8 cellular contexts compared by ENCODE assay signal in genomic region chrX:49309401-49309981, GRCh38. TPM values are rescaled to one million over a fixed set of nuclear protein-coding genes. Genes with fewer than 3 reads are reported as not detected.
DNase-seq lines count a peak whose midpoint lies in the region; ATAC-seq and TF ChIP-seq lines count a peak whose summit lies in the region.

No MANE protein-coding gene starts in this region.

- peak overlapping the region; percentile 70 for H3K4me3 Mint-ChIP-seq in activated CD4-positive, alpha-beta T cell treated with anti-CD3 and anti-CD28 coated beads for 36 hours

- H3K27ac ChIP-seq in brain microvascular endothelial cell (no peak overlapping the region), thoracic aorta (peak overlapping the region; percentile 69 to 77)

- H3K4me1 Mint-ChIP-seq in activated CD4-positive, alpha-beta T cell treated with anti-CD3 and anti-CD28 coated beads for 36 hours, result peaks cover 20% of the 10 kb centered on the region

- H3K4me1 ChIP-seq in thoracic aorta (ENCODE audit: control insufficient read depth in 1 of 2, low read depth in 2 of 2), result peaks cover 0 to 7% of the 10 kb centered on the region in 2 donors

- H3K4me3 ChIP-seq in brain microvascular endothelial cell (ENCODE audit: low read depth, low read length), result peak overlapping the region; percentile 29
- peak overlapping the region; percentile 73 for H3K4me3 ChIP-seq in thoracic aorta

- H3K27me3 Mint-ChIP-seq in activated CD4-positive, alpha-beta T cell treated with anti-CD3 and anti-CD28 coated beads for 36 hours, result no peaks in the 10 kb centered on the region

- H3K9me3 ChIP-seq in thoracic aorta, result no peaks in the 10 kb centered on the region

- TF ChIP-seq CTCF in brain microvascular endothelial cell (IDR thresholded peaks at IDR 0.05; ENCODE audit: low read depth, low read length, missing control alignments) (no peak), thoracic aorta (IDR thresholded peaks at IDR 0.05) (no peak)

- H3K9me3 Mint-ChIP-seq in activated CD4-positive, alpha-beta T cell treated with anti-CD3 and anti-CD28 coated beads for 36 hours (ENCODE audit: low read depth), result no peaks in the 10 kb centered on the region

- H3K36me3 ChIP-seq in brain microvascular endothelial cell (replicated peaks) (no peaks in the 10 kb centered on the region), thoracic aorta (no peaks in the 10 kb centered on the region)

- no peaks in the 10 kb centered on the region for H3K27me3 ChIP-seq in brain microvascular endothelial cell (replicated peaks)
- no peaks in the 10 kb centered on the region for H3K27me3 ChIP-seq in thoracic aorta (replicated peaks; ENCODE audit: insufficient read depth)

- intact Hi-C loops in activated CD4-positive, alpha-beta T cell treated with anti-CD3 and anti-CD28 coated beads for 36 hours (cut with DNase I, micrococcal nuclease), result loop anchor here in 1 of 2 experiments (1.0 kb wide), 1 partner anchor 40 kb away; the partner anchor contains the start of gene PPP1R3F

- CTCF ChIA-PET in activated CD4-positive, alpha-beta T cell treated with anti-CD3 and anti-CD28 coated beads for 36 hours (lab: Charles Lee), result interaction anchor here (0.6 kb wide), 1 partner anchor 18 kb away, joined by 4 read pairs; no protein-coding TSS in a partner anchor

- peak; percentile 72 for ATAC-seq in activated CD4-positive, alpha-beta T cell treated with anti-CD3 and anti-CD28 coated beads for 36 hours
- ATAC-seq in thoracic aorta (ENCODE audit: insufficient number of reproducible peaks, low FRiP score, low read depth), result no peak

- in situ Hi-C loops in brain microvascular endothelial cell (cut with HindIII; ENCODE audit: low pct_ligation_motif_present, low sequenced_read_pairs), result no loop called here

- peak overlapping the region; percentile 95 for H3K27ac Mint-ChIP-seq in activated CD4-positive, alpha-beta T cell treated with anti-CD3 and anti-CD28 coated beads for 36 hours

- POLR2A ChIA-PET in activated CD4-positive, alpha-beta T cell treated with anti-CD3 and anti-CD28 coated beads for 36 hours (lab: Charles Lee), result interaction anchor here (0.7 to 1.1 kb wide), 2 partner anchors 40 to 633 kb away, joined by 3 read pairs; no protein-coding TSS in a partner anchor

- H3K36me3 Mint-ChIP-seq in activated CD4-positive, alpha-beta T cell treated with anti-CD3 and anti-CD28 coated beads for 36 hours (ENCODE audit: low read depth), result no peaks in the 10 kb centered on the region

- peak; percentile 30 for DNase-seq in activated CD4-positive, alpha-beta T cell treated with anti-CD3 and anti-CD28 coated beads for 36 hours
- no peak for DNase-seq in activated CD4-positive, alpha-beta T cell treated with anti-CD3 and anti-CD28 coated beads, Interleukin-2, amount 50 U/mL, for 1 hour
- DNase-seq in brain microvascular endothelial cell, result peak; percentile 6
- DNase-seq in left kidney (ENCODE audit: low read depth, low spot score), result peak; percentile 71
- DNase-seq in thoracic aorta (ENCODE audit: low spot score), result no peak
- DNase-seq in NCI-H1930 (lab: John Stamatoyannopoulos, UW), result no peak
- DNase-seq in SIG-M5 (lab: John Stamatoyannopoulos, UW), result no peak
- DNase-seq in Kasumi-1 (lab: John Stamatoyannopoulos, UW), result no peak

RNA-seq across cellular contexts. Expression of gene GAGE10, which starts 6.0 kb away (rescaled TPM):
- not detected for total RNA-seq in activated CD4-positive, alpha-beta T cell treated with anti-CD3 and anti-CD28 coated beads for 36 hours
- not detected for total RNA-seq in thoracic aorta

RNA-seq across cellular contexts. Expression of gene GAGE12J, which starts 12.3 kb away (rescaled TPM):
- not detected for total RNA-seq in activated CD4-positive, alpha-beta T cell treated with anti-CD3 and anti-CD28 coated beads for 36 hours
- not detected for total RNA-seq in thoracic aorta

RNA-seq across cellular contexts. Expression of gene GAGE13, which starts 21.9 kb away (rescaled TPM):
- total RNA-seq in activated CD4-positive, alpha-beta T cell treated with anti-CD3 and anti-CD28 coated beads for 36 hours, result not detected
- not detected for total RNA-seq in thoracic aorta

RNA-seq across cellular contexts. Expression of gene PPP1R3F, which starts 39.9 kb away (rescaled TPM):
- total RNA-seq in activated CD4-positive, alpha-beta T cell treated with anti-CD3 and anti-CD28 coated beads for 36 hours, result 1 to 10 TPM; 4.4 to 4.7 TPM
- 10 to 100 TPM; 12.6 to 14.8 TPM for total RNA-seq in thoracic aorta

RNA-seq across cellular contexts. Expression of gene FOXP3, which starts 45.0 kb away (rescaled TPM):
- total RNA-seq in activated CD4-positive, alpha-beta T cell treated with anti-CD3 and anti-CD28 coated beads for 36 hours, result 10 to 100 TPM; 17.9 to 20.0 TPM
- not detected for total RNA-seq in thoracic aorta

Comparison
In these comparisons a context has a peak if more than half of its experiments do, and no peak if none do; other contexts are left out.
1. DNase-seq: peak in activated CD4-positive, alpha-beta T cell treated with anti-CD3 and anti-CD28 coated beads for 36 hours (single experiment), brain microvascular endothelial cell (single experiment) and left kidney (single experiment); none in activated CD4-positive, alpha-beta T cell treated with anti-CD3 and anti-CD28 coated beads, Interleukin-2, amount 50 U/mL, for 1 hour (single experiment), thoracic aorta (single experiment), NCI-H1930 (0 of 2), SIG-M5 (single experiment) and Kasumi-1 (0 of 2).